In genomic region chr22:49299821-49300231, GRCh38 we compare ENCODE assay signal across 26 cellular contexts.
DNase-seq lines count a peak whose midpoint lies in the region; ATAC-seq, FAIRE-seq and TF ChIP-seq lines count a peak whose summit lies in the region.
"Had no signal": no experiment of that assay in that cellular context is flagged by ENCODE, and none has a peak within 500 bp of the region (broad histone marks: within the 10 kb centered on the region; RNA-seq: fewer than 3 reads in every experiment).

No MANE protein-coding gene starts in this region.

- no peak overlapping the region for H3K4me3 Mint-ChIP-seq in activated CD8-positive, alpha-beta T cell treated with anti-CD3 and anti-CD28 coated beads, Interleukin-2, amount 10 ng/mL, durations not matched to agents 7 days and 5 days
- no peak overlapping the region for H3K4me3 Mint-ChIP-seq in activated CD8-positive, alpha-beta T cell treated with anti-CD3 and anti-CD28 coated beads for 36 hours
- no peak overlapping the region for H3K4me3 Mint-ChIP-seq in activated CD8-positive, alpha-beta memory T cell treated with anti-CD3 and anti-CD28 coated beads, Interleukin-2, amount 10 ng/mL, durations not matched to agents 7 days and 5 days
- H3K4me3 Mint-ChIP-seq: activated CD4-positive, alpha-beta T cell treated with anti-CD3 and anti-CD28 coated beads, Interleukin-2, amount 10 ng/mL, durations not matched to agents 24 days and 14 days; CD8-positive, alpha-beta T cell; GM23338; natural killer cell had no signal

- H3K4me3 ChIP-seq in suprapubic skin: no peak overlapping the region
- H3K4me3 ChIP-seq: A549, GM23338, skin epidermis had no signal

- 81% methylated on average over 12 of the region's 13 CpGs for WGBS in suprapubic skin

- peak; percentile 11 for DNase-seq in activated CD8-positive, alpha-beta T cell treated with anti-CD3 and anti-CD28 coated beads, Interleukin-2, amount 10 ng/mL, durations not matched to agents 7 days and 5 days
- no peak for DNase-seq in activated CD8-positive, alpha-beta T cell treated with anti-CD3 and anti-CD28 coated beads for 36 hours
- peak; percentile 19 for DNase-seq in activated CD8-positive, alpha-beta memory T cell treated with anti-CD3 and anti-CD28 coated beads, Interleukin-2, amount 10 ng/mL, durations not matched to agents 7 days and 5 days
- DNase-seq in mesenteric fat pad (ENCODE audit: low spot score): peak; percentile 87
- peak; percentile 31 to 73 for DNase-seq in suprapubic skin (ENCODE audit: low spot score in 2 of 2)
- DNase-seq in GM19239 (ENCODE audit: insufficient read length, low spot score): no peak
- no peak for DNase-seq in C1 segment of cervical spinal cord (lab: John Stamatoyannopoulos, UW)
- DNase-seq: activated CD4-positive, alpha-beta T cell treated with anti-CD3 and anti-CD28 coated beads, Interleukin-2, amount 10 ng/mL, durations not matched to agents 24 days and 14 days; activated naive CD4-positive, alpha-beta T cell treated with anti-CD3 and anti-CD28 coated beads, Interleukin-2, amount 50 U/mL, for 16 hours; amygdala; brain microvascular endothelial cell; effector memory CD4-positive, alpha-beta T cell; Kasumi-1; natural killer cell; NCI-H1436; NCI-H2081; occipital lobe; SIG-M5; stimulated activated naive CD4-positive, alpha-beta T cell had no signal

- no peak overlapping the region for H3K27ac Mint-ChIP-seq in activated CD8-positive, alpha-beta T cell treated with anti-CD3 and anti-CD28 coated beads, Interleukin-2, amount 10 ng/mL, durations not matched to agents 7 days and 5 days
- no peak overlapping the region for H3K27ac Mint-ChIP-seq in activated CD8-positive, alpha-beta T cell treated with anti-CD3 and anti-CD28 coated beads for 36 hours
- H3K27ac Mint-ChIP-seq in activated CD8-positive, alpha-beta memory T cell treated with anti-CD3 and anti-CD28 coated beads, Interleukin-2, amount 10 ng/mL, durations not matched to agents 7 days and 5 days: no peak overlapping the region
- H3K27ac Mint-ChIP-seq: activated CD4-positive, alpha-beta T cell treated with anti-CD3 and anti-CD28 coated beads, Interleukin-2, amount 10 ng/mL, durations not matched to agents 24 days and 14 days; CD8-positive, alpha-beta T cell; GM23338; natural killer cell had no signal

- TF ChIP-seq POLR2A in suprapubic skin (IDR thresholded peaks at IDR 0.05): no peak

- FAIRE-seq in GM19239 (lab: Jason Lieb, UNC): no peak
- FAIRE-seq: A549 had no signal

- ATAC-seq in activated CD8-positive, alpha-beta T cell treated with anti-CD3 and anti-CD28 coated beads, Interleukin-2, amount 10 ng/mL, durations not matched to agents 7 days and 5 days: no peak
- ATAC-seq in activated CD8-positive, alpha-beta T cell treated with anti-CD3 and anti-CD28 coated beads for 36 hours: no peak
- no peak for ATAC-seq in activated CD8-positive, alpha-beta memory T cell treated with anti-CD3 and anti-CD28 coated beads, Interleukin-2, amount 10 ng/mL, durations not matched to agents 7 days and 5 days
- ATAC-seq in GM19467 (IDR thresholded peaks at IDR 0.05; ENCODE audit: unreplicated experiment): no peak
- ATAC-seq: A549; CD8-positive, alpha-beta T cell; GM23338; natural killer cell; Panc1 had no signal

- H3K27me3 ChIP-seq in suprapubic skin: peaks cover 30% of the 10 kb centered on the region
- H3K27me3 ChIP-seq: brain microvascular endothelial cell had no signal

- no peaks in the 10 kb centered on the region for H3K9me3 Mint-ChIP-seq in activated CD8-positive, alpha-beta T cell treated with anti-CD3 and anti-CD28 coated beads, Interleukin-2, amount 10 ng/mL, durations not matched to agents 7 days and 5 days (ENCODE audit: insufficient read depth)
- no peaks in the 10 kb centered on the region for H3K9me3 Mint-ChIP-seq in activated CD8-positive, alpha-beta T cell treated with anti-CD3 and anti-CD28 coated beads for 36 hours
- no peaks in the 10 kb centered on the region for H3K9me3 Mint-ChIP-seq in activated CD8-positive, alpha-beta memory T cell treated with anti-CD3 and anti-CD28 coated beads, Interleukin-2, amount 10 ng/mL, durations not matched to agents 7 days and 5 days (ENCODE audit: low read depth)
- H3K9me3 Mint-ChIP-seq: activated CD4-positive, alpha-beta T cell treated with anti-CD3 and anti-CD28 coated beads, Interleukin-2, amount 10 ng/mL, durations not matched to agents 24 days and 14 days; GM23338; natural killer cell had no signal

- H3K27ac ChIP-seq in suprapubic skin: no peak overlapping the region
- H3K27ac ChIP-seq: A549, brain microvascular endothelial cell, skin epidermis, VCaP had no signal

- no peaks in the 10 kb centered on the region for H3K27me3 Mint-ChIP-seq in activated CD8-positive, alpha-beta T cell treated with anti-CD3 and anti-CD28 coated beads, Interleukin-2, amount 10 ng/mL, durations not matched to agents 7 days and 5 days (ENCODE audit: low read depth)
- H3K27me3 Mint-ChIP-seq in activated CD8-positive, alpha-beta T cell treated with anti-CD3 and anti-CD28 coated beads for 36 hours: peaks cover 2% of the 10 kb centered on the region
- H3K27me3 Mint-ChIP-seq in activated CD8-positive, alpha-beta memory T cell treated with anti-CD3 and anti-CD28 coated beads, Interleukin-2, amount 10 ng/mL, durations not matched to agents 7 days and 5 days: no peaks in the 10 kb centered on the region
- H3K27me3 Mint-ChIP-seq: activated CD4-positive, alpha-beta T cell treated with anti-CD3 and anti-CD28 coated beads, Interleukin-2, amount 10 ng/mL, durations not matched to agents 24 days and 14 days had no signal

- H3K4me1 Mint-ChIP-seq in activated CD8-positive, alpha-beta T cell treated with anti-CD3 and anti-CD28 coated beads, Interleukin-2, amount 10 ng/mL, durations not matched to agents 7 days and 5 days (ENCODE audit: low read depth): no peaks in the 10 kb centered on the region
- H3K4me1 Mint-ChIP-seq in activated CD8-positive, alpha-beta T cell treated with anti-CD3 and anti-CD28 coated beads for 36 hours (ENCODE audit: low read depth): no peaks in the 10 kb centered on the region
- H3K4me1 Mint-ChIP-seq in activated CD8-positive, alpha-beta memory T cell treated with anti-CD3 and anti-CD28 coated beads, Interleukin-2, amount 10 ng/mL, durations not matched to agents 7 days and 5 days: no peaks in the 10 kb centered on the region
- H3K4me1 Mint-ChIP-seq: activated CD4-positive, alpha-beta T cell treated with anti-CD3 and anti-CD28 coated beads, Interleukin-2, amount 10 ng/mL, durations not matched to agents 24 days and 14 days; GM23338; natural killer cell had no signal

- POLR2A ChIA-PET in activated CD8-positive, alpha-beta T cell treated with anti-CD3 and anti-CD28 coated beads, Interleukin-2, amount 10 ng/mL, durations not matched to agents 7 days and 5 days (lab: Charles Lee): no interaction called here
- POLR2A ChIA-PET in activated CD8-positive, alpha-beta T cell treated with anti-CD3 and anti-CD28 coated beads for 36 hours (lab: Charles Lee): no interaction called here

- intact Hi-C loops in activated CD8-positive, alpha-beta T cell treated with anti-CD3 and anti-CD28 coated beads for 36 hours (cut with micrococcal nuclease): loop anchor here (10.0 kb wide), 1 partner anchor 725 kb away; no protein-coding TSS in a partner anchor

- no peak for TF ChIP-seq CTCF in activated CD8-positive, alpha-beta T cell treated with anti-CD3 and anti-CD28 coated beads for 36 hours (IDR thresholded peaks at IDR 0.05)
- no peak for TF ChIP-seq CTCF in suprapubic skin (IDR thresholded peaks at IDR 0.05)

- no peaks in the 10 kb centered on the region for H3K9me3 ChIP-seq in suprapubic skin
- H3K9me3 ChIP-seq: A549 had no signal

- CTCF ChIA-PET in activated CD8-positive, alpha-beta T cell treated with anti-CD3 and anti-CD28 coated beads, Interleukin-2, amount 10 ng/mL, durations not matched to agents 7 days and 5 days (lab: Charles Lee): no interaction called here
- CTCF ChIA-PET in activated CD8-positive, alpha-beta T cell treated with anti-CD3 and anti-CD28 coated beads for 36 hours (lab: Charles Lee): no interaction called here
- CTCF ChIA-PET in activated CD8-positive, alpha-beta memory T cell treated with anti-CD3 and anti-CD28 coated beads, Interleukin-2, amount 10 ng/mL, durations not matched to agents 7 days and 5 days (lab: Charles Lee): no interaction called here

- no peaks in the 10 kb centered on the region for H3K36me3 Mint-ChIP-seq in activated CD8-positive, alpha-beta T cell treated with anti-CD3 and anti-CD28 coated beads, Interleukin-2, amount 10 ng/mL, durations not matched to agents 7 days and 5 days (ENCODE audit: low read depth)
- H3K36me3 Mint-ChIP-seq in activated CD8-positive, alpha-beta T cell treated with anti-CD3 and anti-CD28 coated beads for 36 hours (ENCODE audit: low read depth): no peaks in the 10 kb centered on the region
- H3K36me3 Mint-ChIP-seq in activated CD8-positive, alpha-beta memory T cell treated with anti-CD3 and anti-CD28 coated beads, Interleukin-2, amount 10 ng/mL, durations not matched to agents 7 days and 5 days: no peaks in the 10 kb centered on the region
- H3K36me3 Mint-ChIP-seq: CD8-positive, alpha-beta T cell; natural killer cell had no signal

- no peaks in the 10 kb centered on the region for H3K4me1 ChIP-seq in suprapubic skin
- H3K4me1 ChIP-seq: A549 had no signal

- H3K36me3 ChIP-seq in suprapubic skin: no peaks in the 10 kb centered on the region
- H3K36me3 ChIP-seq: brain microvascular endothelial cell had no signal

- no peak for TF ChIP-seq EP300 in suprapubic skin (IDR thresholded peaks at IDR 0.05)

Comparison
In these comparisons a context has a peak if more than half of its experiments do, and no peak if none do; other contexts are left out.
1. DNase-seq: peak in activated CD8-positive, alpha-beta T cell treated with anti-CD3 and anti-CD28 coated beads, Interleukin-2, amount 10 ng/mL, durations not matched to agents 7 days and 5 days (single experiment), activated CD8-positive, alpha-beta memory T cell treated with anti-CD3 and anti-CD28 coated beads, Interleukin-2, amount 10 ng/mL, durations not matched to agents 7 days and 5 days (single experiment), mesenteric fat pad (single experiment) and suprapubic skin (2 of 2); none in activated CD8-positive, alpha-beta T cell treated with anti-CD3 and anti-CD28 coated beads for 36 hours (single experiment), GM19239 (single experiment) and C1 segment of cervical spinal cord (0 of 14).